Comparison of ENCODE assay signal across 27 cellular contexts in genomic region chr16:52535076-52535475, GRCh38. TPM values are rescaled to one million over a fixed set of nuclear protein-coding genes. Genes with fewer than 3 reads are reported as not detected.
"Had no signal": no experiment of that assay in that cellular context is flagged by ENCODE, and none has a peak within 500 bp of the region (broad histone marks: within the 10 kb centered on the region; RNA-seq: fewer than 3 reads in every experiment).

No MANE protein-coding gene starts in this region.

- DNase-seq: activated CD4-positive, alpha-beta memory T cell treated with anti-CD3 and anti-CD28 coated beads, Interleukin-2, amount 10 ng/mL, durations not matched to agents 7 days and 5 days; activated CD4-positive, alpha-beta T cell treated with anti-CD3 and anti-CD28 coated beads, Interleukin-2, amount 10 ng/mL, durations not matched to agents 24 days and 14 days; activated CD8-positive, alpha-beta memory T cell treated with anti-CD3 and anti-CD28 coated beads, Interleukin-2, amount 10 ng/mL, durations not matched to agents 7 days and 5 days; activated effector memory CD4-positive, alpha-beta T cell treated with anti-CD3 and anti-CD28 coated beads, Interleukin-2, amount 50 U/mL, for 16 hours; activated naive CD4-positive, alpha-beta T cell treated with anti-CD3 and anti-CD28 coated beads, Interleukin-2, amount 10 ng/mL, durations not matched to agents 7 days and 5 days; activated T-cell treated with anti-CD3 and anti-CD28 coated beads for 4 hours; cerebellar nuclear complex; cortex of kidney; endodermal cell; esophagus squamous epithelium; gastrocnemius medialis; head of caudate nucleus; left cardiac atrium; naive thymus-derived CD4-positive, alpha-beta T cell; posterior cingulate gyrus; sigmoid colon; stimulated activated CD4-positive, alpha-beta T cell treated with anti-CD3 and anti-CD28 coated beads, Interleukin-2, amount 100 ng/mL, for 48 hours; stimulated activated CD8-positive, alpha-beta memory T cell treated with anti-CD3 and anti-CD28 coated beads, Interleukin-4, amount 100 ng/mL, for 48 hours; stimulated activated naive B cell treated with anti-CD40 and anti-IgM and Interleukin-4, amounts not matched to agents 10 μg/mL and 1 μg/mL and 100 μg/mL, for 72 hours; testis had no signal

- H3K36me3 ChIP-seq: esophagus squamous epithelium, gastrocnemius medialis, sigmoid colon had no signal

- H3K4me1 Mint-ChIP-seq: activated CD4-positive, alpha-beta memory T cell treated with anti-CD3 and anti-CD28 coated beads, Interleukin-2, amount 10 ng/mL, durations not matched to agents 7 days and 5 days; activated CD4-positive, alpha-beta T cell treated with anti-CD3 and anti-CD28 coated beads, Interleukin-2, amount 10 ng/mL, durations not matched to agents 24 days and 14 days; activated CD8-positive, alpha-beta memory T cell treated with anti-CD3 and anti-CD28 coated beads, Interleukin-2, amount 10 ng/mL, durations not matched to agents 7 days and 5 days; activated naive CD4-positive, alpha-beta T cell treated with anti-CD3 and anti-CD28 coated beads, Interleukin-2, amount 10 ng/mL, durations not matched to agents 7 days and 5 days; endodermal cell; naive thymus-derived CD4-positive, alpha-beta T cell; stimulated activated naive B cell treated with anti-CD40 and anti-IgM and Interleukin-4, amounts not matched to agents 10 μg/mL and 1 μg/mL and 100 μg/mL, for 72 hours had no signal

- H3K36me3 Mint-ChIP-seq: activated CD8-positive, alpha-beta memory T cell treated with anti-CD3 and anti-CD28 coated beads, Interleukin-2, amount 10 ng/mL, durations not matched to agents 7 days and 5 days; activated naive CD4-positive, alpha-beta T cell treated with anti-CD3 and anti-CD28 coated beads, Interleukin-2, amount 10 ng/mL, durations not matched to agents 7 days and 5 days; stimulated activated naive B cell treated with anti-CD40 and anti-IgM and Interleukin-4, amounts not matched to agents 10 μg/mL and 1 μg/mL and 100 μg/mL, for 72 hours had no signal

- H3K4me3 ChIP-seq: esophagus squamous epithelium, gastrocnemius medialis, lung, sigmoid colon, testis had no signal

- H3K4me3 Mint-ChIP-seq: activated CD4-positive, alpha-beta memory T cell treated with anti-CD3 and anti-CD28 coated beads, Interleukin-2, amount 10 ng/mL, durations not matched to agents 7 days and 5 days; activated CD4-positive, alpha-beta T cell treated with anti-CD3 and anti-CD28 coated beads, Interleukin-2, amount 10 ng/mL, durations not matched to agents 24 days and 14 days; activated CD8-positive, alpha-beta memory T cell treated with anti-CD3 and anti-CD28 coated beads, Interleukin-2, amount 10 ng/mL, durations not matched to agents 7 days and 5 days; activated naive CD4-positive, alpha-beta T cell treated with anti-CD3 and anti-CD28 coated beads, Interleukin-2, amount 10 ng/mL, durations not matched to agents 7 days and 5 days; endodermal cell; naive thymus-derived CD4-positive, alpha-beta T cell; neural crest cell; stimulated activated naive B cell treated with anti-CD40 and anti-IgM and Interleukin-4, amounts not matched to agents 10 μg/mL and 1 μg/mL and 100 μg/mL, for 72 hours; T-helper 2 cell treated with Interferon-gamma antibody and Interleukin-4, amounts not matched to agents 5 μg/mL and 100 μg/mL, for 36 hours; type B pancreatic cell had no signal

- H3K27me3 Mint-ChIP-seq: activated CD4-positive, alpha-beta memory T cell treated with anti-CD3 and anti-CD28 coated beads, Interleukin-2, amount 10 ng/mL, durations not matched to agents 7 days and 5 days; activated CD4-positive, alpha-beta T cell treated with anti-CD3 and anti-CD28 coated beads, Interleukin-2, amount 10 ng/mL, durations not matched to agents 24 days and 14 days; activated CD8-positive, alpha-beta memory T cell treated with anti-CD3 and anti-CD28 coated beads, Interleukin-2, amount 10 ng/mL, durations not matched to agents 7 days and 5 days; activated naive CD4-positive, alpha-beta T cell treated with anti-CD3 and anti-CD28 coated beads, Interleukin-2, amount 10 ng/mL, durations not matched to agents 7 days and 5 days had no signal

- H3K9me3 Mint-ChIP-seq: activated CD4-positive, alpha-beta T cell treated with anti-CD3 and anti-CD28 coated beads, Interleukin-2, amount 10 ng/mL, durations not matched to agents 24 days and 14 days; endodermal cell; type B pancreatic cell had no signal

- ATAC-seq: activated CD4-positive, CD25-positive, alpha-beta regulatory T cell treated with anti-CD3 and anti-CD28 coated beads, Interleukin-2, amount 50 U/mL, for 24 hours; activated CD8-positive, alpha-beta memory T cell treated with anti-CD3 and anti-CD28 coated beads, Interleukin-2, amount 10 ng/mL, durations not matched to agents 7 days and 5 days; gastrocnemius medialis; left cardiac atrium; naive thymus-derived CD4-positive, alpha-beta T cell; stimulated activated naive B cell treated with anti-CD40 and anti-IgM and Interleukin-4, amounts not matched to agents 10 μg/mL and 1 μg/mL and 100 μg/mL, for 72 hours had no signal

- H3K4me1 ChIP-seq: esophagus squamous epithelium, gastrocnemius medialis, sigmoid colon, testis had no signal

- H3K27ac Mint-ChIP-seq: activated CD4-positive, alpha-beta memory T cell treated with anti-CD3 and anti-CD28 coated beads, Interleukin-2, amount 10 ng/mL, durations not matched to agents 7 days and 5 days; activated CD4-positive, alpha-beta T cell treated with anti-CD3 and anti-CD28 coated beads, Interleukin-2, amount 10 ng/mL, durations not matched to agents 24 days and 14 days; activated CD8-positive, alpha-beta memory T cell treated with anti-CD3 and anti-CD28 coated beads, Interleukin-2, amount 10 ng/mL, durations not matched to agents 7 days and 5 days; activated naive CD4-positive, alpha-beta T cell treated with anti-CD3 and anti-CD28 coated beads, Interleukin-2, amount 10 ng/mL, durations not matched to agents 7 days and 5 days; endodermal cell; naive thymus-derived CD4-positive, alpha-beta T cell; stimulated activated naive B cell treated with anti-CD40 and anti-IgM and Interleukin-4, amounts not matched to agents 10 μg/mL and 1 μg/mL and 100 μg/mL, for 72 hours; T-helper 2 cell treated with Interferon-gamma antibody and Interleukin-4, amounts not matched to agents 5 μg/mL and 100 μg/mL, for 36 hours; type B pancreatic cell had no signal

- H3K27me3 ChIP-seq: gastrocnemius medialis, sigmoid colon, testis had no signal

- H3K27ac ChIP-seq: esophagus squamous epithelium, gastrocnemius medialis, sigmoid colon, testis, VCaP had no signal

- H3K9me3 ChIP-seq: esophagus squamous epithelium, gastrocnemius medialis, sigmoid colon, testis had no signal

RNA-seq across cellular contexts. Expression of gene TOX3, which starts 11.9 kb away (rescaled TPM):
- total RNA-seq: activated CD4-positive, alpha-beta memory T cell treated with anti-CD3 and anti-CD28 coated beads, Interleukin-2, amount 10 ng/mL, durations not matched to agents 7 days and 5 days; activated CD4-positive, alpha-beta T cell treated with anti-CD3 and anti-CD28 coated beads, Interleukin-2, amount 10 ng/mL, durations not matched to agents 24 days and 14 days; activated CD8-positive, alpha-beta memory T cell treated with anti-CD3 and anti-CD28 coated beads, Interleukin-2, amount 10 ng/mL, durations not matched to agents 7 days and 5 days; left cardiac atrium; mesenteric fat pad; naive thymus-derived CD4-positive, alpha-beta T cell had no signal
- polyA plus RNA-seq: naive thymus-derived CD4-positive, alpha-beta T cell had no signal
